Comparison of ENCODE assay signal across 8 cellular contexts in the genomic region with DNA sequence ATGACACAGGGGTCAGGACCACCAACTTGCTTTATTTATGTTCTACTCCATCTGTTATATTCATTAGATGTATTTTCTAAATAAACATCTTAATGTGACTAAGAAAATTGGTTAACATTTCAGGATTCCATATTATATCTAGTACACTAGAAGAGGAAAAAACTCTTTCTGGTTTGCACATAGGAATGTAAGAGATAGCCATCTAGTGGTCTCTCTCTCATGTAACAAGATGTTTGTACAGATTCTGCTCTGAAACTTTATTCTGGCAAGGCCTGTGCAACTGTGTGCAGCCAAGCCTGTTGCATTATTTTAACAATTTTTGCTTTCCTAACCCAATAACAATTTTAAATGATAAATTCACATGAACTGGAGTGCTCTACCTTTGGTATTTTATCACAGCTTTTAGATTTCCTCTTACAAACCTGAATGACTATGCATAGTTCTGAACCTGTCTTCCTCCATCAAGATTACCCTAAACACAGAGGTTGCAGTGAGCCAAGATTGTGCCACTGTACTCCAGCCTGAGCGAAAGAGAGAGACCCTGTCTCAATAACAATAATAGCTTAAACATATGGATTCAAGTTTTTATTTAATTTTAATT.
DNase-seq lines count a peak whose midpoint lies in the region; ATAC-seq and TF ChIP-seq lines count a peak whose summit lies in the region.

No MANE protein-coding gene starts in this region.

- peak; percentile 68 for DNase-seq in EH (ENCODE audit: low read depth)
- peak; percentile 61 for DNase-seq in H4 (ENCODE audit: low spot score)
- peak; percentile 22 for DNase-seq in RPMI8226
- DNase-seq in stromal cell of bone marrow (ENCODE audit: low read depth), result peak; percentile 31
- no peak for DNase-seq in BE2C
- DNase-seq in UCSD-AML1 (lab: John Stamatoyannopoulos, UW; ENCODE audit: unreplicated experiment), result no peak

- ATAC-seq in gastroesophageal sphincter (peak; percentile 70), HG03280 (IDR thresholded peaks at IDR 0.05; ENCODE audit: unreplicated experiment) (no peak)

- no peaks in the 10 kb centered on the region for H3K4me1 ChIP-seq in gastroesophageal sphincter
- H3K4me1 ChIP-seq in BE2C, result no peaks in the 10 kb centered on the region

- TF ChIP-seq CTCF in gastroesophageal sphincter (IDR thresholded peaks at IDR 0.05), result peak; percentile 33 to 66 (median 60)
- no peak for TF ChIP-seq CTCF in BE2C (IDR thresholded peaks at IDR 0.05; ENCODE audit: low read depth, low read length)

- H3K27ac ChIP-seq in gastroesophageal sphincter, result no peak overlapping the region

- 50 to 61% methylated on average over 1 of the region's 1 CpG for WGBS in gastroesophageal sphincter (ENCODE audit: low coverage in 1 of 2), 2 donors

- H3K27me3 ChIP-seq in gastroesophageal sphincter (no peaks in the 10 kb centered on the region), BE2C (no peaks in the 10 kb centered on the region)

- H3K36me3 ChIP-seq in gastroesophageal sphincter, result peaks cover 0 to 11% of the 10 kb centered on the region in 2 donors
- no peaks in the 10 kb centered on the region for H3K36me3 ChIP-seq in BE2C

- H3K9me3 ChIP-seq in gastroesophageal sphincter (no peaks in the 10 kb centered on the region), BE2C (no peaks in the 10 kb centered on the region)

- no peak overlapping the region for H3K4me3 ChIP-seq in gastroesophageal sphincter
- H3K4me3 ChIP-seq in BE2C (ENCODE audit: low read depth, low read length), result no peak overlapping the region

- TF ChIP-seq POLR2A in gastroesophageal sphincter (IDR thresholded peaks at IDR 0.05), result no peak

- TF ChIP-seq EP300 in gastroesophageal sphincter (IDR thresholded peaks at IDR 0.05), result no peak

Comparison
In these comparisons a context has a peak if more than half of its experiments do, and no peak if none do; other contexts are left out.
1. DNase-seq: peak in EH (single experiment), H4 (single experiment), RPMI8226 (single experiment) and stromal cell of bone marrow (single experiment); none in BE2C (single experiment) and UCSD-AML1 (single experiment).